In genomic region chr4:158292156-158292555, GRCh38 we compare ENCODE assay signal across 10 cellular contexts.
"Had no signal": no experiment of that assay in that cellular context is flagged by ENCODE, and none has a peak within 500 bp of the region (broad histone marks: within the 10 kb centered on the region; RNA-seq: fewer than 3 reads in every experiment).

No MANE protein-coding gene starts in this region.

- H3K27me3 Mint-ChIP-seq: IgD-negative memory B cell had no signal

- DNase-seq: GM23248, GOT3, H7, HFFc6, KBM-7 had no signal

- H3K9me3 Mint-ChIP-seq: HFFc6 had no signal

- ATAC-seq: HCT116 had no signal

- H3K36me3 ChIP-seq: HAP-1 had no signal

- H3K4me2 ChIP-seq: KMS-11 had no signal

- H3K27ac ChIP-seq: GM23248, HL-60, KMS-11 had no signal

- H3K9ac ChIP-seq: GM23248, KMS-11 had no signal

- H3K27ac Mint-ChIP-seq: HFFc6, IgD-negative memory B cell had no signal

- H3K4me1 Mint-ChIP-seq: IgD-negative memory B cell had no signal

- H3K4me3 ChIP-seq: GM23248, HAP-1 had no signal

- H3K4me3 Mint-ChIP-seq: HFFc6 had no signal

- H3K9me3 ChIP-seq: HAP-1 had no signal

- H2AFZ ChIP-seq: GM23248 had no signal

- H3K36me3 Mint-ChIP-seq: IgD-negative memory B cell had no signal
